ENCODE assay signal across 15 cellular contexts in genomic region chr19:38888876-38889275, GRCh38. TPM values are rescaled to one million over a fixed set of nuclear protein-coding genes. Genes with fewer than 3 reads are reported as not detected.
DNase-seq lines count a peak whose midpoint lies in the region; TF ChIP-seq lines count a peak whose summit lies in the region.
"Had no signal": no experiment of that assay in that cellular context is flagged by ENCODE, and none has a peak within 500 bp of the region (broad histone marks: within the 10 kb centered on the region; RNA-seq: fewer than 3 reads in every experiment).

No MANE protein-coding gene starts in this region.

- intact Hi-C loops in posterior cingulate gyrus (cut with DNase I), result no loop called here

- peak overlapping the region; percentile 28 for H3K27ac Mint-ChIP-seq in glutamatergic neuron (ENCODE audit: unreplicated experiment)
- H3K27ac Mint-ChIP-seq: CD8-positive, alpha-beta T cell had no signal

- POLR2A ChIA-PET in RWPE1 (lab: Yijun Ruan, JAX; ENCODE audit: low non-redundant PET), result no interaction called here

- H3K4me1 Mint-ChIP-seq in glutamatergic neuron (ENCODE audit: low read depth, unreplicated experiment), result no peaks in the 10 kb centered on the region
- H3K4me1 Mint-ChIP-seq: CD14-positive monocyte had no signal

- CTCF ChIA-PET in RWPE1 (lab: Yijun Ruan, JAX), result interaction anchor here (0.5 to 1.0 kb wide), 3 partner anchors 38 to 1675 kb away, joined by 4 to 6 read pairs (median 4); partner anchors contain the start of gene FAM98C

- H3K4me3 Mint-ChIP-seq in glutamatergic neuron (ENCODE audit: unreplicated experiment), result no peak overlapping the region
- H3K4me3 Mint-ChIP-seq: CD14-positive monocyte; CD8-positive, alpha-beta T cell had no signal

- no peaks in the 10 kb centered on the region for H3K9me3 Mint-ChIP-seq in glutamatergic neuron (ENCODE audit: unreplicated experiment)
- H3K9me3 Mint-ChIP-seq: CD8-positive, alpha-beta T cell had no signal

- DNase-seq in RWPE1 (ENCODE audit: low spot score), result no peak
- no peak for DNase-seq in glutamatergic neuron
- peak in 8 of 10 donors; percentile 20 to 94 (median 54) for DNase-seq in posterior cingulate gyrus
- no peak for DNase-seq in NCI-H1048 (lab: John Stamatoyannopoulos, UW)
- no peak for DNase-seq in Kasumi-1 (lab: John Stamatoyannopoulos, UW)
- DNase-seq in NCI-H146 (lab: John Stamatoyannopoulos, UW), result no peak
- DNase-seq: BE2C; CD8-positive, alpha-beta T cell; COR-L47; DND-41; GF-D8; HCEC 1CT had no signal

- peak overlapping the region; percentile 38; the same call in 1 of the 2 replicates for H3K27ac ChIP-seq in RWPE1
- H3K27ac ChIP-seq: A549, HL-60 had no signal

- no peaks in the 10 kb centered on the region for H3K27me3 Mint-ChIP-seq in glutamatergic neuron (ENCODE audit: unreplicated experiment)

- TF ChIP-seq CTCF in RWPE1 (conservative IDR thresholded peaks at IDR 0.05; ENCODE audit: low read depth) (no peak), glutamatergic neuron (IDR thresholded peaks at IDR 0.05; ENCODE audit: partially characterized antibody, unreplicated experiment) (no peak)

- H3K36me3 Mint-ChIP-seq in glutamatergic neuron (ENCODE audit: unreplicated experiment), result no peaks in the 10 kb centered on the region

RNA-seq across cellular contexts. Expression of gene SIRT2, which starts 10.5 kb away (rescaled TPM):
- 91.3 TPM for total RNA-seq in glutamatergic neuron (ENCODE audit: unreplicated experiment)

RNA-seq across cellular contexts. Expression of gene RINL, which starts 10.8 kb away (rescaled TPM):
- total RNA-seq in glutamatergic neuron (ENCODE audit: unreplicated experiment), result 2.7 TPM

RNA-seq across cellular contexts. Expression of gene NFKBIB, which starts 10.9 kb away (rescaled TPM):
- 12.8 TPM for total RNA-seq in glutamatergic neuron (ENCODE audit: unreplicated experiment)

RNA-seq across cellular contexts. Expression of gene CCER2, which starts 23.1 kb away (rescaled TPM):
- 51.1 TPM for total RNA-seq in glutamatergic neuron (ENCODE audit: unreplicated experiment)

RNA-seq across cellular contexts. Expression of gene HNRNPL, which starts 39.1 kb away (rescaled TPM):
- 371 TPM for total RNA-seq in glutamatergic neuron (ENCODE audit: unreplicated experiment)

Comparison
In these comparisons a context has a peak if more than half of its experiments do, and no peak if none do; other contexts are left out.
1. DNase-seq: peak in posterior cingulate gyrus (8 of 10); none in RWPE1 (single experiment), glutamatergic neuron (single experiment), NCI-H1048 (single experiment), Kasumi-1 (0 of 2) and NCI-H146 (single experiment).